In the genomic region with DNA sequence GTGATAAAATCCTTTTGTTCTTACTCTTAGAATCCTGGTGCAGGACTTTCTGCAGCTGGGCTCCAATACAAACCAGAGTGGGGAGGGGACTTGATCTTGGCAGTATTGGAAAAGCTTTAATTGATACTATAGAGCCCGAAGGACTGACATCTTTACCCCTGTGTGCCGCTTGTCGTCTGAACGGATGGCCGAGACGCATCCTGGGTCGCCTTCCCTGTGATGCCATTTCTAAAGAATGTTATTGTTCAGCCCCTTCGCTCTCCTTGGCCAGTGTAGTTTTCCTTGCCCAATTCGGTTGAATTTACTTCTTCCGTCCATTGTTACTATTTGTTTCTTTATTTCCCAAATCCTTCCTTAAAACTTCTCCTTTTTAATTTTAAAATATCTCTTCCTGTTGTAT, we compare ENCODE assay signal across 18 cellular contexts.
A peak's percentile ranks its signal among the peaks of the same experiment; 100 is the strongest.
DNase-seq lines count a peak whose midpoint lies in the region; ATAC-seq and TF ChIP-seq lines count a peak whose summit lies in the region.
"Had no signal": no experiment of that assay in that cellular context is flagged by ENCODE, and none has a peak within 500 bp of the region (broad histone marks: within the 10 kb centered on the region; RNA-seq: fewer than 3 reads in every experiment).

No MANE protein-coding gene starts in this region.

- H3K36me3 ChIP-seq in psoas muscle (ENCODE audit: insufficient read depth in 1 of 2, low read depth in 1 of 2): no peaks in the 10 kb centered on the region

- H3K4me1 Mint-ChIP-seq in endothelial cell (ENCODE audit: unreplicated experiment) (peaks cover 31% of the 10 kb centered on the region), mesothelial cell of epicardium (peaks cover 40% of the 10 kb centered on the region)
- H3K4me1 Mint-ChIP-seq: activated naive CD4-positive, alpha-beta T cell treated with anti-CD3 and anti-CD28 coated beads, Interleukin-2, amount 50 U/mL, for 24 hours had no signal

- peaks cover 37% of the 10 kb centered on the region for H3K4me1 ChIP-seq in right cardiac atrium (ENCODE audit: control insufficient read depth, insufficient read depth, low read length)
- H3K4me1 ChIP-seq in psoas muscle: peaks cover 20% of the 10 kb centered on the region

- H3K27me3 Mint-ChIP-seq in endothelial cell (ENCODE audit: unreplicated experiment) (peaks cover 4% of the 10 kb centered on the region), mesothelial cell of epicardium (ENCODE audit: low read depth) (no peaks in the 10 kb centered on the region)
- H3K27me3 Mint-ChIP-seq: activated naive CD4-positive, alpha-beta T cell treated with anti-CD3 and anti-CD28 coated beads, Interleukin-2, amount 50 U/mL, for 24 hours; CD4-positive, alpha-beta T cell had no signal

- ATAC-seq in right cardiac atrium (no peak), psoas muscle (no peak), HG02981 (IDR thresholded peaks at IDR 0.05; ENCODE audit: unreplicated experiment) (no peak)
- ATAC-seq: A549 had no signal

- H3K9me3 Mint-ChIP-seq in endothelial cell (ENCODE audit: unreplicated experiment) (no peaks in the 10 kb centered on the region), mesothelial cell of epicardium (peaks cover 10% of the 10 kb centered on the region)
- H3K9me3 Mint-ChIP-seq: activated naive CD4-positive, alpha-beta T cell treated with anti-CD3 and anti-CD28 coated beads, Interleukin-2, amount 50 U/mL, for 24 hours; CD4-positive, alpha-beta T cell had no signal

- H3K27me3 ChIP-seq in right cardiac atrium (ENCODE audit: control insufficient read depth, insufficient read depth) (no peaks in the 10 kb centered on the region), psoas muscle (ENCODE audit: insufficient read depth in 3 of 3, low read length in 2 of 3) (no peaks in the 10 kb centered on the region)

- H3K4me3 Mint-ChIP-seq in endothelial cell (ENCODE audit: unreplicated experiment) (peak overlapping the region; percentile 37), mesothelial cell of epicardium (no peak overlapping the region)
- H3K4me3 Mint-ChIP-seq: activated naive CD4-positive, alpha-beta T cell treated with anti-CD3 and anti-CD28 coated beads, Interleukin-2, amount 50 U/mL, for 24 hours; CD4-positive, alpha-beta T cell had no signal

- H3K9me3 ChIP-seq in right cardiac atrium (ENCODE audit: control insufficient read depth, low read length) (no peaks in the 10 kb centered on the region), psoas muscle (no peaks in the 10 kb centered on the region)
- H3K9me3 ChIP-seq: A549 had no signal

- 37% methylated on average over 10 of the region's 10 CpGs for WGBS in right cardiac atrium
- 46 to 66% (median 56%) methylated on average over 9 to 10 of the region's 10 CpGs for WGBS in psoas muscle, 3 donors

- DNase-seq in right cardiac atrium: no peak
- DNase-seq in cardiac septum (ENCODE audit: low spot score): no peak
- peak; percentile 27 for DNase-seq in endothelial cell (ENCODE audit: low spot score)
- no peak for DNase-seq in mesothelial cell of epicardium (ENCODE audit: low spot score in 2 of 2, unreplicated experiment in 2 of 2)
- no peak for DNase-seq in psoas muscle
- DNase-seq in NCI-H1092 treated with DMSO at 0.1 percent for 48 hours (lab: John Stamatoyannopoulos, UW): no peak
- DNase-seq in KG1 (lab: John Stamatoyannopoulos, UW): no peak
- DNase-seq: activated CD4-positive, alpha-beta T cell treated with anti-CD3 and anti-CD28 coated beads, Interleukin-2, amount 50 U/mL, for 1 hour; activated T-cell treated with anti-CD3 and anti-CD28 coated beads, Interleukin-2, amount 50 U/mL, for 1 hour; CD4-positive, alpha-beta T cell; DMS79 treated with DMSO at 0.1 percent for 48 hours; dorsolateral prefrontal cortex; NCI-H146; stimulated activated CD4-positive, alpha-beta T cell treated with anti-CD3 and anti-CD28 coated beads, Interleukin-15, amount 100 ng/mL, for 24 hours; stimulated activated naive CD4-positive, alpha-beta T cell treated with Interleukin-2 at 50 U/mL for 16 hours had no signal

- peak overlapping the region; percentile 97 for H3K27ac Mint-ChIP-seq in endothelial cell (ENCODE audit: unreplicated experiment)
- peak overlapping the region; percentile 77 for H3K27ac Mint-ChIP-seq in mesothelial cell of epicardium
- H3K27ac Mint-ChIP-seq: activated naive CD4-positive, alpha-beta T cell treated with anti-CD3 and anti-CD28 coated beads, Interleukin-2, amount 50 U/mL, for 24 hours; CD4-positive, alpha-beta T cell had no signal

- H3K27ac ChIP-seq in right cardiac atrium (ENCODE audit: low read length): peak overlapping the region; percentile 37
- no peak overlapping the region for H3K27ac ChIP-seq in psoas muscle

- intact Hi-C loops in right cardiac atrium (cut with DNase I) (no loop called here), cardiac septum (cut with DNase I) (no loop called here), psoas muscle (cut with DNase I) (no loop called here)

- H3K36me3 Mint-ChIP-seq in endothelial cell (ENCODE audit: low read depth, unreplicated experiment): peaks cover 3% of the 10 kb centered on the region
- peaks cover 2% of the 10 kb centered on the region for H3K36me3 Mint-ChIP-seq in mesothelial cell of epicardium
- H3K36me3 Mint-ChIP-seq: activated naive CD4-positive, alpha-beta T cell treated with anti-CD3 and anti-CD28 coated beads, Interleukin-2, amount 50 U/mL, for 24 hours had no signal

- H3K4me3 ChIP-seq in right cardiac atrium (ENCODE audit: low read length): no peak overlapping the region
- H3K4me3 ChIP-seq in psoas muscle: no peak overlapping the region
- H3K4me3 ChIP-seq: A549 had no signal

- no peak for TF ChIP-seq CTCF in endothelial cell (IDR thresholded peaks at IDR 0.05; ENCODE audit: unreplicated experiment)
- TF ChIP-seq CTCF in mesothelial cell of epicardium (IDR thresholded peaks at IDR 0.05; ENCODE audit: unreplicated experiment): no peak
- no peak for TF ChIP-seq CTCF in psoas muscle (IDR thresholded peaks at IDR 0.05)
